1 cellular context compared by ENCODE assay signal in genomic region chr1:111576547-111576946, GRCh38.
TF ChIP-seq lines count a peak whose summit lies in the region.

No MANE protein-coding gene starts in this region.

TF ChIP-seq in HEK293, 187 proteins besides CTCF, POLR2A, EP300 and RAD21 (continued from another document):
- TF ChIP-seq ZNF629 (tag by site-specific recombination; IDR thresholded peaks at IDR 0.05) (no peak), ZBTB17 (tag by site-specific recombination; IDR thresholded peaks at IDR 0.05) (no peak), ZNF274 (IDR thresholded peaks at IDR 0.05; ENCODE audit: low read length) (no peak), ZNF274 (tag by site-specific recombination; IDR thresholded peaks at IDR 0.05; ENCODE audit: borderline replicate concordance) (no peak), ZFHX2 (tag by site-specific recombination; conservative IDR thresholded peaks at IDR 0.05) (peak; percentile 84), TRIM28 (IDR thresholded peaks at IDR 0.05; ENCODE audit: borderline replicate concordance, low read length) (no peak), ZXDB (tag by site-specific recombination; IDR thresholded peaks at IDR 0.05) (0 out of 2 replicates have a peak, but pooled peaks have one; percentile 37), SP3 (tag by site-specific recombination; IDR thresholded peaks at IDR 0.05) (no peak), ZNF843 (tag by site-specific recombination; IDR thresholded peaks at IDR 0.05) (no peak), ZNF639 (tag by site-specific recombination; IDR thresholded peaks at IDR 0.05) (no peak), ZNF214 (tag by site-specific recombination; IDR thresholded peaks at IDR 0.05; ENCODE audit: borderline replicate concordance) (no peak), ZNF169 (tag by site-specific recombination; IDR thresholded peaks at IDR 0.05) (no peak), ZNF302 (tag by site-specific recombination; IDR thresholded peaks at IDR 0.05; ENCODE audit: low read depth) (no peak)
